11 cellular contexts compared by ENCODE assay signal in genomic region chr1:67194209-67194863, GRCh38. TPM values are rescaled to one million over a fixed set of nuclear protein-coding genes. Genes with fewer than 3 reads are reported as not detected.
A peak's percentile ranks its signal among the peaks of the same experiment; 100 is the strongest.
DNase-seq lines count a peak whose midpoint lies in the region; ATAC-seq and FAIRE-seq lines count a peak whose summit lies in the region.
"Had no signal": no experiment of that assay in that cellular context is flagged by ENCODE, and none has a peak within 500 bp of the region (broad histone marks: within the 10 kb centered on the region; RNA-seq: fewer than 3 reads in every experiment).

No MANE protein-coding gene starts in this region.

- DNase-seq in sciatic nerve (ENCODE audit: low spot score) (no peak), midbrain (lab: John Stamatoyannopoulos, UW) (no peak), NCI-H446 treated with DMSO at 0.1 percent for 48 hours (lab: John Stamatoyannopoulos, UW) (no peak), superior temporal gyrus (ENCODE audit: extremely low spot score) (no peak)
- DNase-seq: activated naive CD4-positive, alpha-beta T cell had no signal

- ATAC-seq in GM18517 (IDR thresholded peaks at IDR 0.05; ENCODE audit: unreplicated experiment) (peak; percentile 75), GM21526 (IDR thresholded peaks at IDR 0.05; ENCODE audit: low FRiP score, unreplicated experiment) (peak; percentile 68), HG03439 (IDR thresholded peaks at IDR 0.05; ENCODE audit: unreplicated experiment) (peak; percentile 86), sciatic nerve (no peak)

- FAIRE-seq in colon (lab: Jason Lieb, UNC): peak; percentile 10

- intact Hi-C loops in sciatic nerve (cut with DNase I): no loop called here

RNA-seq across cellular contexts. Expression of gene IL23R, which starts 28.1 kb away (rescaled TPM):
- not detected for total RNA-seq in sciatic nerve
- total RNA-seq: neural crest cell, SJSA1 had no signal

RNA-seq across cellular contexts. Expression of gene C1orf141, which starts 59.6 kb away (rescaled TPM):
- total RNA-seq in sciatic nerve: not detected
- total RNA-seq: neural crest cell, SJSA1 had no signal
